ENCODE assay signal across 14 cellular contexts in the genomic region with DNA sequence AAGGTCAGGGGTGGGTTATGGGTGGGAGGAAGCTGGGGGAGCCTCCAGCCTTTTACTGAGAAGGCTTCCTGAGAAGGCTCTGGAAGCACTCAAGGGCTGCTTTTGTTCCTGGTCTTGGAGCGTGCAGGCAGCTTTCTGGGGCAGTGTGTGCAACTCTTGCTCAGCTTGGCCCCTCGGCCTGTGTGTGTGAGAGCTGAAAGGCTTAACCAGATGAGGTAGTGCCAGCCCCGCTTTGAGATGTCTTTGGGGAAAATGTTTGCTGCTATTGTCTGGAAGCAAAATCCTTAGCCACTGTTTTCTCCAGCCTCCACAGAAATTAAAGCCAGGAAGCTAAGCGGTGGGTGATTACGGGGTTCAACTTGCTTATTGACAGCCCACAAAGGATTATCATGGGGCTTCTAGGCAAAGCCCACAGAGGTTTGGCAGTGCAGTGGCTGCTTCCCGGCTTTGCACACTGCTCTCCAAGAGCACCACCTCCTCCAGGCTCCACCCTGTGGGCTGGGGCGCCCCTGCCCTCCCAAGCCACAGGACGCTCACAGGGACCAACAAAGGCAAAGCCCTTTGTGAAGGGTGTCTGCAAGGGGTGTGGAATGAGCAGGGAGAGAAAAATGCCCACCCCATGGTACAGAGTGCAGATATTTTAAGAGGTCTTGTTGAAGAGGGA.
"Had no signal": no experiment of that assay in that cellular context is flagged by ENCODE, and none has a peak within 500 bp of the region (broad histone marks: within the 10 kb centered on the region; RNA-seq: fewer than 3 reads in every experiment).

No MANE protein-coding gene starts in this region.

- H3K27me3 ChIP-seq: left lung, right lobe of liver, suprapubic skin had no signal

- H3K9me3 ChIP-seq: left lung, right lobe of liver, spleen, suprapubic skin had no signal

- ATAC-seq: activated naive CD8-positive, alpha-beta T cell treated with anti-CD3 and anti-CD28 coated beads, Interleukin-2, amount 50 U/mL, for 24 hours; esophagus mucosa; left lung; natural killer cell; right lobe of liver had no signal

- DNase-seq: activated CD4-positive, alpha-beta T cell treated with anti-CD3 and anti-CD28 coated beads for 1 hour; activated CD4-positive, alpha-beta T cell treated with anti-CD3 and anti-CD28 coated beads, Interleukin-2, amount 50 U/mL, for 48 hours; activated naive CD4-positive, alpha-beta T cell treated with anti-CD3 and anti-CD28 coated beads for 36 hours; activated naive CD8-positive, alpha-beta T cell treated with anti-CD3 and anti-CD28 coated beads, Interleukin-2, amount 50 U/mL, for 24 hours; dermis blood vessel endothelial cell; hippocampal formation; left lung; natural killer cell; occipital lobe; spleen; T-helper 2 cell had no signal

- H3K4me1 ChIP-seq: left lung, right lobe of liver, suprapubic skin had no signal

- H3K4me3 ChIP-seq: left lung, right lobe of liver, spleen, suprapubic skin had no signal

- H3K36me3 ChIP-seq: left lung, right lobe of liver, spleen, suprapubic skin had no signal

- H3K27ac ChIP-seq: left lung, right lobe of liver, spleen, suprapubic skin had no signal
